ENCODE assay signal across 14 cellular contexts in the genomic region with DNA sequence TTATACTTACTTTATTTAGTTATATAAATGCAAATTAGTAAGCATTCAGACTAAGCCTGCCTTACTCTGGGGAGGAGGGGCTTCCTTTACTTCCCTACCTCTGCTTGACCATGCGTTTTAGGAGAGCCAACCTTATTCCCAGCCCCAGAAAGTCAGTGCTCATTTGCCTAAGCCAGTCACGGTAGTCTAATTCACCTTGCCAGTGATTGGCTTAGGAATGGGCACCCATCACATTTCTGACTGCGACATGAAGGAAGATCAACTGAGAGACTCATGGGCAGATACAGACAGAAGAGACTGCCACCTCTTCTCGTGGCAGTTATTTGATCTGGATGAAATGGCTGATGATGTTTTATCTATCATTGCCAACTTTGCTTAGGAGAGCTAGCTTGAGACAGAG. TPM values are rescaled to one million over a fixed set of nuclear protein-coding genes. Genes with fewer than 3 reads are reported as not detected.
DNase-seq lines count a peak whose midpoint lies in the region; ATAC-seq and TF ChIP-seq lines count a peak whose summit lies in the region.
"Had no signal": no experiment of that assay in that cellular context is flagged by ENCODE, and none has a peak within 500 bp of the region (broad histone marks: within the 10 kb centered on the region; RNA-seq: fewer than 3 reads in every experiment).

No MANE protein-coding gene starts in this region.

- peak overlapping the region; percentile 1 for H2AK5ac ChIP-seq in mesenchymal stem cell (ENCODE audit: low read length, severe bottlenecking)

- H3K18ac ChIP-seq in mesenchymal stem cell (ENCODE audit: low read depth in 1 of 2, low read length in 2 of 2) = no peak overlapping the region

- no peak overlapping the region for H3K27ac Mint-ChIP-seq in stimulated activated effector memory CD8-positive, alpha-beta T cell treated with anti-CD3 and anti-CD28 coated beads, Interleukin-12 subunit alpha, Interleukin-12 subunit beta, amount 100 ng/mL, for 72 hours

- H2BK15ac ChIP-seq in mesenchymal stem cell (ENCODE audit: low read depth, poor library complexity, severe bottlenecking) = no peak overlapping the region

- no peak for ATAC-seq in HG03354 (IDR thresholded peaks at IDR 0.05; ENCODE audit: poor library complexity, severe bottlenecking, unreplicated experiment)
- ATAC-seq in stimulated activated effector memory CD8-positive, alpha-beta T cell treated with anti-CD3 and anti-CD28 coated beads, Interleukin-12 subunit alpha, Interleukin-12 subunit beta, amount 100 ng/mL, for 72 hours = no peak
- ATAC-seq: K562 had no signal

- WGBS in mesenchymal stem cell = 98% methylated on average over 4 of the region's 4 CpGs
- 92% methylated on average over 4 of the region's 4 CpGs for WGBS in suprapubic skin

- no peak overlapping the region for H4K91ac ChIP-seq in mesenchymal stem cell (ENCODE audit: low read length)

- H3K9ac ChIP-seq in adipocyte (ENCODE audit: low read length) = no peak overlapping the region
- peak overlapping the region; percentile 62 for H3K9ac ChIP-seq in mesenchymal stem cell (ENCODE audit: low read length)

- no peaks in the 10 kb centered on the region for H3K4me1 ChIP-seq in adipocyte (ENCODE audit: control insufficient read depth, insufficient read depth, low read length)
- no peaks in the 10 kb centered on the region for H3K4me1 ChIP-seq in mesenchymal stem cell (ENCODE audit: control insufficient read depth, insufficient read depth, low read depth, low read length)
- H3K4me1 ChIP-seq in suprapubic skin = peaks cover 15% of the 10 kb centered on the region
- H3K4me1 ChIP-seq in BE2C = no peaks in the 10 kb centered on the region; the same call in 1 of the 2 replicates

- H3K27me3 ChIP-seq in adipocyte (replicated peaks; ENCODE audit: control insufficient read depth, insufficient read depth, low read length) (no peaks in the 10 kb centered on the region), mesenchymal stem cell (ENCODE audit: control insufficient read depth in 1 of 2, insufficient read depth in 1 of 2, low read length in 2 of 2) (no peaks in the 10 kb centered on the region), suprapubic skin (no peaks in the 10 kb centered on the region), BE2C (no peaks in the 10 kb centered on the region)

- peak overlapping the region; percentile 68 for H3K4me3 ChIP-seq in adipocyte (ENCODE audit: low read length)
- H3K4me3 ChIP-seq in mesenchymal stem cell (ENCODE audit: insufficient read depth in 1 of 2, low read depth in 1 of 2, low read length in 2 of 2) = no peak overlapping the region
- H3K4me3 ChIP-seq in suprapubic skin = peak overlapping the region; percentile 3
- H3K4me3 ChIP-seq in BE2C (ENCODE audit: low read depth, low read length) = no peak overlapping the region
- H3K4me3 ChIP-seq: K562 had no signal

- peaks cover 8% of the 10 kb centered on the region for H3K79me1 ChIP-seq in mesenchymal stem cell (replicated peaks; ENCODE audit: low read length, poor library complexity, severe bottlenecking)

- H3K4me3 Mint-ChIP-seq in stimulated activated effector memory CD8-positive, alpha-beta T cell treated with anti-CD3 and anti-CD28 coated beads, Interleukin-12 subunit alpha, Interleukin-12 subunit beta, amount 100 ng/mL, for 72 hours = no peak overlapping the region

- no peak overlapping the region for H3K23ac ChIP-seq in mesenchymal stem cell (ENCODE audit: low read length in 2 of 2)

- H3K27ac ChIP-seq in mesenchymal stem cell (ENCODE audit: low read length, poor library complexity, severe bottlenecking) = no peak overlapping the region
- peak overlapping the region; percentile 38 for H3K27ac ChIP-seq in suprapubic skin

- H2BK120ac ChIP-seq in mesenchymal stem cell (ENCODE audit: low read depth, low read length) = no peak overlapping the region

- H3K36me3 ChIP-seq in adipocyte (ENCODE audit: control insufficient read depth, insufficient read depth, low read length, severe bottlenecking) = no peaks in the 10 kb centered on the region
- H3K36me3 ChIP-seq in mesenchymal stem cell (ENCODE audit: control insufficient read depth in 1 of 2, insufficient read depth in 2 of 2, low read depth in 1 of 2, low read length in 2 of 2) = no peaks in the 10 kb centered on the region
- H3K36me3 ChIP-seq in suprapubic skin = no peaks in the 10 kb centered on the region
- H3K36me3 ChIP-seq in BE2C = no peaks in the 10 kb centered on the region

- H3K9me3 ChIP-seq in adipocyte (ENCODE audit: control insufficient read depth, low read length) (no peaks in the 10 kb centered on the region), mesenchymal stem cell (ENCODE audit: control insufficient read depth, low read length) (no peaks in the 10 kb centered on the region), suprapubic skin (no peaks in the 10 kb centered on the region), BE2C (no peaks in the 10 kb centered on the region)

- H2BK5ac ChIP-seq in mesenchymal stem cell (ENCODE audit: low read depth, low read length, poor library complexity, severe bottlenecking) = no peak overlapping the region

- H4K8ac ChIP-seq in mesenchymal stem cell (ENCODE audit: low read length) = no peak overlapping the region

- H2AFZ ChIP-seq in mesenchymal stem cell (ENCODE audit: low read depth, low read length) = no peak overlapping the region

- no peaks in the 10 kb centered on the region for H3K4me1 Mint-ChIP-seq in stimulated activated effector memory CD8-positive, alpha-beta T cell treated with anti-CD3 and anti-CD28 coated beads, Interleukin-12 subunit alpha, Interleukin-12 subunit beta, amount 100 ng/mL, for 72 hours

- no peaks in the 10 kb centered on the region for H3K9me3 Mint-ChIP-seq in stimulated activated effector memory CD8-positive, alpha-beta T cell treated with anti-CD3 and anti-CD28 coated beads, Interleukin-12 subunit alpha, Interleukin-12 subunit beta, amount 100 ng/mL, for 72 hours

- no peak overlapping the region for H3K4me2 ChIP-seq in mesenchymal stem cell (ENCODE audit: low read length, poor library complexity, severe bottlenecking)

- DNase-seq in NCI-H1436 treated with DMSO at 0.1 percent for 48 hours (lab: John Stamatoyannopoulos, UW) (peak; percentile 52), NCI-H1436 (lab: John Stamatoyannopoulos, UW) (no peak), adipocyte (ENCODE audit: low read depth) (no peak), mesenchymal stem cell (no peak), suprapubic skin (ENCODE audit: low spot score in 2 of 2) (no peak), BE2C (no peak)
- DNase-seq in stimulated activated effector memory CD8-positive, alpha-beta T cell treated with anti-CD3 and anti-CD28 coated beads, Interleukin-12 subunit alpha, Interleukin-12 subunit beta, amount 100 ng/mL, for 72 hours (ENCODE audit: low spot score in 2 of 2) = no peak
- DNase-seq: 8988T, DMS53, HCEC 1CT, NCI-H2171 treated with DMSO at 0.1 percent for 48 hours, NCI-H524 had no signal

- no peak for TF ChIP-seq POLR2A in suprapubic skin (IDR thresholded peaks at IDR 0.05)

- no peak overlapping the region for H2BK12ac ChIP-seq in mesenchymal stem cell (ENCODE audit: low read length in 2 of 2)

- TF ChIP-seq EP300 in suprapubic skin (IDR thresholded peaks at IDR 0.05) = no peak

- TF ChIP-seq CTCF in suprapubic skin (IDR thresholded peaks at IDR 0.05) (no peak), BE2C (IDR thresholded peaks at IDR 0.05; ENCODE audit: low read depth, low read length) (no peak)

- H3K14ac ChIP-seq in mesenchymal stem cell (ENCODE audit: low read length in 2 of 2) = no peak overlapping the region

- no peak overlapping the region for H3K4ac ChIP-seq in mesenchymal stem cell (ENCODE audit: low read depth in 1 of 2, low read length in 2 of 2)

- no peaks in the 10 kb centered on the region for H3K36me3 Mint-ChIP-seq in stimulated activated effector memory CD8-positive, alpha-beta T cell treated with anti-CD3 and anti-CD28 coated beads, Interleukin-12 subunit alpha, Interleukin-12 subunit beta, amount 100 ng/mL, for 72 hours

RNA-seq across cellular contexts. Expression of a gene that starts 29.5 kb away (rescaled TPM):
- polyA plus RNA-seq in mesenchymal stem cell (2013, experiment 1 of 2) = 20.8 TPM
- polyA plus RNA-seq in mesenchymal stem cell (2013, experiment 2 of 2) = 20.8 TPM
- total RNA-seq in suprapubic skin = 10 to 100 TPM; 14.9 to 35.2 (median 18.4) TPM
- polyA plus RNA-seq in BE2C (2012; ENCODE audit: insufficient read depth, insufficient read length, low read depth) = 38.3 TPM

RNA-seq across cellular contexts. Expression of a gene that starts 48.4 kb away (rescaled TPM):
- 14.9 TPM for polyA plus RNA-seq in mesenchymal stem cell (2013, experiment 1 of 2)
- 14.5 TPM for polyA plus RNA-seq in mesenchymal stem cell (2013, experiment 2 of 2)
- total RNA-seq in suprapubic skin = 10 to 100 TPM in 3 of 4 donors, 1 to 10 TPM in 1; 9.3 to 28.9 (median 17.7) TPM
- polyA plus RNA-seq in BE2C (2012; ENCODE audit: insufficient read depth, insufficient read length, low read depth) = 6.2 TPM

Comparison
In these comparisons a context has a peak if more than half of its experiments do, and no peak if none do; other contexts are left out.
1. H3K4me3 ChIP-seq: peak in adipocyte (single experiment) and suprapubic skin (single experiment); none in mesenchymal stem cell (0 of 2) and BE2C (single experiment).